In genomic region chr11:128238521-128239222, GRCh38 we compare ENCODE assay signal across 1 cellular context.
A peak's percentile ranks its signal among the peaks of the same experiment; 100 is the strongest.
TF ChIP-seq lines count a peak whose summit lies in the region.

No MANE protein-coding gene starts in this region.

TF ChIP-seq in GM12878, 131 proteins besides CTCF, POLR2A, EP300 and RAD21 (continued from another document):
- TF ChIP-seq ZNF687 (IDR thresholded peaks at IDR 0.05) = no peak
- TF ChIP-seq MTA2 (IDR thresholded peaks at IDR 0.05; ENCODE audit: low read depth) = 0 out of 2 replicates have a peak, but pooled peaks have one; percentile 14
- TF ChIP-seq BRCA1 (IDR thresholded peaks at IDR 0.05; ENCODE audit: low read depth, low read length) = no peak
- TF ChIP-seq JUNB (IDR thresholded peaks at IDR 0.05) = peak; percentile 53
- TF ChIP-seq PAX5 (IDR thresholded peaks at IDR 0.05; ENCODE audit: borderline replicate concordance, low read depth, low read length) = no peak
- no peak for TF ChIP-seq EZH2 (IDR thresholded peaks at IDR 0.05; ENCODE audit: borderline replicate concordance, control insufficient read depth, low read depth, low read length)
